ENCODE assay signal across 10 cellular contexts in the genomic region with DNA sequence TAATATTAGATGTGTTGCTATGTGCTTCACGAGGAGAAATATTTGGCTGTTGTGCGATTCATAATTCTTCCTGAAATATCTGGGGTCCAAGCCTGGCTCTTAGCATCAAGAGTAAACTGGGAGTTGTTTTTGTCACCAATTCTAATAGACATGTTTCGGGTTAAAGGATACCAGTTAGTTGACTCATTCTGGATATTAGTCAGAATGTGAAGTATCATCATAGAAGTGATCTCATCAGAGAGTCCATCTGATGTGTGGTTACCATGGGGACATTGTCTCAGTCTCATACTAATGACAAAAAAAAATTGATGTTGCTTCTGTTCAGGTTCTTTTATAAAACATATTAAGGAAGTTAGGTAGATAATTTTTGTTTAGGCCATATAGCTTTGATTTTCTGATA. TPM values are rescaled to one million over a fixed set of nuclear protein-coding genes. Genes with fewer than 3 reads are reported as not detected.
DNase-seq lines count a peak whose midpoint lies in the region; ATAC-seq and TF ChIP-seq lines count a peak whose summit lies in the region.
"Had no signal": no experiment of that assay in that cellular context is flagged by ENCODE, and none has a peak within 500 bp of the region (broad histone marks: within the 10 kb centered on the region; RNA-seq: fewer than 3 reads in every experiment).

No MANE protein-coding gene starts in this region.

- H3K4me1 ChIP-seq in tibial artery (no peaks in the 10 kb centered on the region), esophagus muscularis mucosa (no peaks in the 10 kb centered on the region)

- WGBS in esophagus muscularis mucosa: 61% methylated on average over 3 of the region's 3 CpGs

- no peak overlapping the region for H3K27ac ChIP-seq in tibial artery
- H3K27ac ChIP-seq in esophagus muscularis mucosa (replicated peaks in 1 of 4): no peak overlapping the region

- H3K27me3 ChIP-seq in tibial artery (no peaks in the 10 kb centered on the region), esophagus muscularis mucosa (no peaks in the 10 kb centered on the region)

- TF ChIP-seq EP300 in esophagus muscularis mucosa (IDR thresholded peaks at IDR 0.05): no peak

- DNase-seq in AG09309 (ENCODE audit: low read depth) (peak; percentile 8), epithelial cell of esophagus (ENCODE audit: low read depth) (peak; percentile 77), tibial artery (no peak), NCI-H510A treated with DMSO at 0.1 percent for 48 hours (lab: John Stamatoyannopoulos, UW) (no peak), esophagus muscularis mucosa (ENCODE audit: extremely low spot score) (no peak)
- no peak for DNase-seq in activated effector memory CD4-positive, alpha-beta T cell treated with anti-CD3 and anti-CD28 coated beads, Interleukin-2, amount 50 U/mL, for 16 hours
- DNase-seq: activated naive CD8-positive, alpha-beta T cell treated with anti-CD3 and anti-CD28 coated beads, Interleukin-2, amount 10 ng/mL, durations not matched to agents 7 days and 5 days; NCI-H2171 treated with DMSO at 0.1 percent for 48 hours had no signal

- no peak overlapping the region for H3K4me3 ChIP-seq in AG09309 (ENCODE audit: control insufficient read depth, low read depth, low read length)
- H3K4me3 ChIP-seq in epithelial cell of esophagus (ENCODE audit: low read length): no peak overlapping the region
- no peak overlapping the region for H3K4me3 ChIP-seq in tibial artery
- H3K4me3 ChIP-seq in esophagus muscularis mucosa: no peak overlapping the region

- H3K9me3 ChIP-seq in tibial artery (no peaks in the 10 kb centered on the region), esophagus muscularis mucosa (no peaks in the 10 kb centered on the region)

- no peak for TF ChIP-seq POLR2A in esophagus muscularis mucosa (IDR thresholded peaks at IDR 0.05; ENCODE audit: low read depth)

- peaks cover 0 to 12% (median under 1%) of the 10 kb centered on the region in 3 donors for H3K36me3 ChIP-seq in tibial artery
- H3K36me3 ChIP-seq in esophagus muscularis mucosa: peaks cover 0 to 8% (median 6%) of the 10 kb centered on the region in 4 donors

- TF ChIP-seq CTCF in AG09309 (IDR thresholded peaks at IDR 0.05; ENCODE audit: control insufficient read depth, insufficient read depth, low read depth, low read length, missing control alignments): no peak
- TF ChIP-seq CTCF in epithelial cell of esophagus (IDR thresholded peaks at IDR 0.05; ENCODE audit: insufficient read depth, low read depth, low read length, missing control alignments): no peak
- no peak for TF ChIP-seq CTCF in tibial artery (IDR thresholded peaks at IDR 0.05)
- TF ChIP-seq CTCF in esophagus muscularis mucosa (IDR thresholded peaks at IDR 0.05): no peak

- intact Hi-C loops in tibial artery (cut with DNase I; ENCODE audit: low total_unique reads): no loop called here
- intact Hi-C loops in esophagus muscularis mucosa (cut with DNase I): no loop called here

- ATAC-seq in GM19043 (IDR thresholded peaks at IDR 0.05; ENCODE audit: low read depth, unreplicated experiment) (peak; percentile 71), HG03558 (IDR thresholded peaks at IDR 0.05; ENCODE audit: extremely low read depth, unreplicated experiment) (peak; percentile 94)

RNA-seq across cellular contexts. Expression of a gene that starts 57.2 kb away (rescaled TPM):
- total RNA-seq in esophagus muscularis mucosa: 10 to 100 TPM; 15.0 to 27.7 (median 22.1) TPM

Comparison
In these comparisons a context has a peak if more than half of its experiments do, and no peak if none do; other contexts are left out.
1. DNase-seq: peak in AG09309 (single experiment) and epithelial cell of esophagus (single experiment); none in activated effector memory CD4-positive, alpha-beta T cell treated with anti-CD3 and anti-CD28 coated beads, Interleukin-2, amount 50 U/mL, for 16 hours (single experiment), tibial artery (0 of 2), NCI-H510A treated with DMSO at 0.1 percent for 48 hours (single experiment) and esophagus muscularis mucosa (single experiment).